In the genomic region with DNA sequence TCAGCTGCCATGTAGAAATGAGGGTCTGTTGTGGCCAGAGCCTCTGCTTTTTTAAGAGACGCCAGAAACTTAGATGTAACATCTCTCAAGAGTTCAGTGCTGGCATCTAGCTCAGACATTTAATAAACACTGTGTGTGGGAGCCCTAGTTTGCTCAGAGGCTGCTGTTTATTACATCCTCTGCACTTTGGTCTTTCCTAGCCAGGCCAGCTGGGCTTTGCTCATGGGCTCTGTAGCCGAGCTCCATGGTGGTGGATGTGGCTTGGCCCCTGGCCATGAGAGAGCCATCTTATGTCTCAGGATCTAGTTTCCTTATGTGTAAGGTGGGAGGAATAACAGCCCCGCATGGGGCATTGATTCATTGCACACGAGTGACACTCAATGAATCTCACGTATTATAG, we compare ENCODE assay signal across 12 cellular contexts.
DNase-seq lines count a peak whose midpoint lies in the region; TF ChIP-seq lines count a peak whose summit lies in the region.
"Had no signal": no experiment of that assay in that cellular context is flagged by ENCODE, and none has a peak within 500 bp of the region (broad histone marks: within the 10 kb centered on the region; RNA-seq: fewer than 3 reads in every experiment).

No MANE protein-coding gene starts in this region.

- peaks cover 21% of the 10 kb centered on the region for H3F3A ChIP-seq in DOHH2 (ENCODE audit: control insufficient read depth, insufficient read depth)

- H3K4me1 ChIP-seq in DOHH2 (ENCODE audit: control insufficient read depth, low read length): peaks cover 84% of the 10 kb centered on the region
- H3K4me1 ChIP-seq in rectal smooth muscle tissue (ENCODE audit: control insufficient read depth, insufficient read depth, low read length): peaks cover 17% of the 10 kb centered on the region

- no peak overlapping the region for H3K9ac ChIP-seq in rectal smooth muscle tissue (ENCODE audit: low read length)

- H3K4me3 ChIP-seq in DOHH2 (ENCODE audit: low read length): peak overlapping the region; percentile 71
- no peak overlapping the region for H3K4me3 ChIP-seq in rectal smooth muscle tissue (ENCODE audit: low read length)

- H3K79me2 ChIP-seq in DOHH2 (ENCODE audit: control insufficient read depth, low read length): peaks cover 62% of the 10 kb centered on the region

- H3K27ac ChIP-seq in DOHH2 (ENCODE audit: low read depth, low read length) (peak overlapping the region; percentile 100), rectal smooth muscle tissue (ENCODE audit: low read depth, low read length) (peak overlapping the region; percentile 41)

- H3K36me3 ChIP-seq in DOHH2 (ENCODE audit: control insufficient read depth, low read length) (peaks cover 65% of the 10 kb centered on the region), rectal smooth muscle tissue (ENCODE audit: control insufficient read depth, insufficient read depth, low read length) (peaks cover 10% of the 10 kb centered on the region)

- H4K20me1 ChIP-seq in DOHH2 (ENCODE audit: control insufficient read depth, insufficient read depth, low read depth, low read length): no peaks in the 10 kb centered on the region

- DNase-seq in RPMI8226 (peak; percentile 39), glomerular visceral epithelial cell (ENCODE audit: extremely low spot score) (peak; percentile 69), SIG-M5 (lab: John Stamatoyannopoulos, UW) (no peak), dedifferentiated amniotic fluid mesenchymal stem cell (ENCODE audit: extremely low spot score) (no peak), NCI-H187 (lab: John Stamatoyannopoulos, UW) (no peak), midbrain (lab: John Stamatoyannopoulos, UW) (no peak)
- DNase-seq: CD4-positive, alpha-beta memory T cell; Kasumi-1; NCI-H82; T-helper 17 cell had no signal

- TF ChIP-seq CTCF in DOHH2 (IDR thresholded peaks at IDR 0.05; ENCODE audit: low read depth, low read length, poor library complexity, severe bottlenecking): no peak

- H3K4me2 ChIP-seq in DOHH2 (ENCODE audit: low read length): peak overlapping the region; percentile 70

- peaks cover 13% of the 10 kb centered on the region for H3K9me3 ChIP-seq in DOHH2 (ENCODE audit: control insufficient read depth, insufficient read depth, low read length)

- H3K27me3 ChIP-seq in DOHH2 (ENCODE audit: control insufficient read depth, low read length): no peaks in the 10 kb centered on the region
- H3K27me3 ChIP-seq in rectal smooth muscle tissue (ENCODE audit: control insufficient read depth, insufficient read depth, low read length): no peaks in the 10 kb centered on the region

- no peaks in the 10 kb centered on the region for H3K9me2 ChIP-seq in DOHH2 (replicated peaks; ENCODE audit: control insufficient read depth, low read length)

Comparison
In these comparisons a context has a peak if more than half of its experiments do, and no peak if none do; other contexts are left out.
1. DNase-seq: peak in RPMI8226 (single experiment) and glomerular visceral epithelial cell (single experiment); none in SIG-M5 (single experiment), dedifferentiated amniotic fluid mesenchymal stem cell (single experiment), NCI-H187 (0 of 2) and midbrain (single experiment).